In the genomic region with DNA sequence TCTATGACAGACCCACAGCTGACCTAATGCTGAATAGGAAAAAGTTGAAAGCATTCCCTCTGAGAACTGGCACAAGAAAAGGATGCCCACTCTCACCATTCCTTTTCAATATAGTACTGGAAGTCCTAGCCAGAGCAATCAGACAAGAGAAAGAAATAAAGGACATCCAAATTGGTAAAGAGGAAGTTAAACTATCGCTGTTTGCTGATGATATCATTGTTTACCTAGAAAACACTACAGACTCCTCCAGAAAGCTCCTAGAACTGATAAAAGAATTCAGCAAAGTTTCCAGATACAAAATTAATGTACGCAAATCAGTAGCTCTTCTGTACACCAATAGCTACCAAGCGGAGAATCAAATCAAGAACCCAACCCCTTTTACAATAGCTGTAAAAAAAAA, we compare ENCODE assay signal across 19 cellular contexts. TPM values are rescaled to one million over a fixed set of nuclear protein-coding genes. Genes with fewer than 3 reads are reported as not detected.
"Had no signal": no experiment of that assay in that cellular context is flagged by ENCODE, and none has a peak within 500 bp of the region (broad histone marks: within the 10 kb centered on the region; RNA-seq: fewer than 3 reads in every experiment).

No MANE protein-coding gene starts in this region.

RNA-seq across cellular contexts. Expression of a gene that starts 59.8 kb away (rescaled TPM):
- total RNA-seq: kidney, kidney epithelial cell, left cardiac atrium, left colon, left lobe of liver, left lung, left ventricle myocardium inferior, left ventricle myocardium superior, lower lobe of right lung, lung microvascular endothelial cell, mesenteric fat pad, mesothelial cell of epicardium, mucosa of descending colon, mucosa of gallbladder had no signal
- polyA plus RNA-seq: hepatocyte; keratinocyte; liver; mammary epithelial cell; naive thymus-derived CD4-positive, alpha-beta T cell had no signal
